Comparison of ENCODE assay signal across 10 cellular contexts in genomic region chr4:123350191-123350544, GRCh38. TPM values are rescaled to one million over a fixed set of nuclear protein-coding genes. Genes with fewer than 3 reads are reported as not detected.
DNase-seq lines count a peak whose midpoint lies in the region; ATAC-seq and TF ChIP-seq lines count a peak whose summit lies in the region.
"Had no signal": no experiment of that assay in that cellular context is flagged by ENCODE, and none has a peak within 500 bp of the region (broad histone marks: within the 10 kb centered on the region; RNA-seq: fewer than 3 reads in every experiment).

No MANE protein-coding gene starts in this region.

- TF ChIP-seq EP300 in stomach (IDR thresholded peaks at IDR 0.05): no peak

- DNase-seq in activated CD4-positive, alpha-beta T cell treated with anti-CD3 and anti-CD28 coated beads for 36 hours: peak; percentile 11
- no peak for DNase-seq in activated CD4-positive, alpha-beta T cell treated with anti-CD3 and anti-CD28 coated beads for 4 hours
- DNase-seq in OCI-M1 (lab: John Stamatoyannopoulos, UW): peak; percentile 87
- no peak for DNase-seq in esophagus squamous epithelium (lab: John Stamatoyannopoulos, UW)
- DNase-seq in stomach: peak; percentile 54
- DNase-seq in NOMO-1 treated with DMSO at 0.1 percent for 48 hours (lab: John Stamatoyannopoulos, UW; ENCODE audit: unreplicated experiment): no peak
- no peak for DNase-seq in D341Med (ENCODE audit: low spot score)

- H3K4me3 ChIP-seq in esophagus squamous epithelium: no peak overlapping the region
- no peak overlapping the region for H3K4me3 ChIP-seq in stomach

- POLR2A ChIA-PET in activated CD4-positive, alpha-beta T cell treated with anti-CD3 and anti-CD28 coated beads for 36 hours (lab: Charles Lee): no interaction called here

- intact Hi-C loops in activated CD4-positive, alpha-beta T cell treated with anti-CD3 and anti-CD28 coated beads for 36 hours (cut with DNase I, micrococcal nuclease): no loop called here
- intact Hi-C loops in esophagus squamous epithelium (cut with DNase I) (no loop called here), stomach (cut with DNase I; ENCODE audit: low total_unique reads) (no loop called here)

- H3K27me3 Mint-ChIP-seq in activated CD4-positive, alpha-beta T cell treated with anti-CD3 and anti-CD28 coated beads for 36 hours: no peaks in the 10 kb centered on the region
- H3K27me3 Mint-ChIP-seq: CD4-positive, CD25-positive, alpha-beta regulatory T cell had no signal

- CTCF ChIA-PET in activated CD4-positive, alpha-beta T cell treated with anti-CD3 and anti-CD28 coated beads for 36 hours (lab: Charles Lee): interaction anchor here (0.6 to 0.7 kb wide), 2 partner anchors 9 to 210 kb away, joined by 3 to 4 read pairs; no protein-coding TSS in a partner anchor

- no peaks in the 10 kb centered on the region for H3K36me3 ChIP-seq in esophagus squamous epithelium
- no peaks in the 10 kb centered on the region for H3K36me3 ChIP-seq in stomach

- H3K9me3 Mint-ChIP-seq in activated CD4-positive, alpha-beta T cell treated with anti-CD3 and anti-CD28 coated beads for 36 hours (ENCODE audit: low read depth): no peaks in the 10 kb centered on the region
- H3K9me3 Mint-ChIP-seq: T-helper 1 cell treated with Interleukin-12 subunit alpha and Interleukin-12 subunit beta and Interleukin-4 antibody, amounts not matched to agents 30 μg/mL and 1 μg/mL, for 36 hours had no signal

- H3K9me3 ChIP-seq in esophagus squamous epithelium (no peaks in the 10 kb centered on the region), stomach (no peaks in the 10 kb centered on the region)

- peaks cover 10% of the 10 kb centered on the region for H3K4me1 Mint-ChIP-seq in activated CD4-positive, alpha-beta T cell treated with anti-CD3 and anti-CD28 coated beads for 36 hours
- H3K4me1 Mint-ChIP-seq: CD4-positive, CD25-positive, alpha-beta regulatory T cell had no signal

- WGBS in esophagus squamous epithelium, 2 donors: 50 to 55% methylated on average over 5 of the region's 5 CpGs
- WGBS in stomach, 5 donors: 26 to 37% (median 33%) methylated on average over 5 of the region's 5 CpGs

- ATAC-seq in activated CD4-positive, alpha-beta T cell treated with anti-CD3 and anti-CD28 coated beads for 36 hours: peak; percentile 30
- no peak for ATAC-seq in HG03159 (IDR thresholded peaks at IDR 0.05; ENCODE audit: unreplicated experiment)

- peaks cover 5 to 46% (median 21%) of the 10 kb centered on the region in 3 donors for H3K4me1 ChIP-seq in esophagus squamous epithelium
- peaks cover 0 to 29% (median 11%) of the 10 kb centered on the region in 4 donors for H3K4me1 ChIP-seq in stomach

- H3K36me3 Mint-ChIP-seq in activated CD4-positive, alpha-beta T cell treated with anti-CD3 and anti-CD28 coated beads for 36 hours (ENCODE audit: low read depth): no peaks in the 10 kb centered on the region
- H3K36me3 Mint-ChIP-seq: CD4-positive, CD25-positive, alpha-beta regulatory T cell had no signal

- TF ChIP-seq POLR2A in esophagus squamous epithelium (IDR thresholded peaks at IDR 0.05) (no peak), stomach (IDR thresholded peaks at IDR 0.05) (no peak)

- H3K27me3 ChIP-seq in esophagus squamous epithelium: no peaks in the 10 kb centered on the region
- H3K27me3 ChIP-seq in stomach: no peaks in the 10 kb centered on the region

- no peak overlapping the region for H3K27ac Mint-ChIP-seq in activated CD4-positive, alpha-beta T cell treated with anti-CD3 and anti-CD28 coated beads for 36 hours
- H3K27ac Mint-ChIP-seq: CD4-positive, CD25-positive, alpha-beta regulatory T cell; T-helper 1 cell treated with Interleukin-12 subunit alpha and Interleukin-12 subunit beta and Interleukin-4 antibody, amounts not matched to agents 30 μg/mL and 1 μg/mL, for 36 hours had no signal

- no peak overlapping the region for H3K4me3 Mint-ChIP-seq in activated CD4-positive, alpha-beta T cell treated with anti-CD3 and anti-CD28 coated beads for 36 hours
- H3K4me3 Mint-ChIP-seq: CD4-positive, CD25-positive, alpha-beta regulatory T cell; T-helper 1 cell treated with Interleukin-12 subunit alpha and Interleukin-12 subunit beta and Interleukin-4 antibody, amounts not matched to agents 30 μg/mL and 1 μg/mL, for 36 hours had no signal

- H3K27ac ChIP-seq in esophagus squamous epithelium (peak overlapping the region in 3 of 4 donors; percentile 12 to 66 (median 53)), stomach (no peak overlapping the region)

- peak in 5 of 6 experiments; percentile 9 to 58 (median 41) for TF ChIP-seq CTCF in esophagus squamous epithelium (IDR thresholded peaks at IDR 0.05)
- TF ChIP-seq CTCF in stomach (IDR thresholded peaks at IDR 0.05): peak in 1 of 7 experiments; percentile 59

RNA-seq across cellular contexts. Expression of gene SPRY1, which starts 46.4 kb away (rescaled TPM):
- total RNA-seq in activated CD4-positive, alpha-beta T cell treated with anti-CD3 and anti-CD28 coated beads for 36 hours: 10 to 100 TPM; 51.2 to 52.0 TPM
- total RNA-seq in esophagus squamous epithelium (10 to 100 TPM; 14.2 to 60.3 (median 23.2) TPM), stomach (10 to 100 TPM; 21.4 to 85.2 (median 55.4) TPM)
- 10 to 100 TPM; 15.7 to 48.3 (median 21.2) TPM for polyA plus RNA-seq in stomach

Comparison
In these comparisons a context has a peak if more than half of its experiments do, and no peak if none do; other contexts are left out.
1. DNase-seq: peak in activated CD4-positive, alpha-beta T cell treated with anti-CD3 and anti-CD28 coated beads for 36 hours (single experiment), OCI-M1 (single experiment) and stomach (single experiment); none in activated CD4-positive, alpha-beta T cell treated with anti-CD3 and anti-CD28 coated beads for 4 hours (0 of 2), esophagus squamous epithelium (single experiment), NOMO-1 treated with DMSO at 0.1 percent for 48 hours (single experiment) and D341Med (single experiment).
2. H3K27ac ChIP-seq: peak in esophagus squamous epithelium (3 of 4); none in stomach (0 of 5).